ENCODE assay signal across 10 cellular contexts in genomic region chr6:16374796-16375195, GRCh38.
DNase-seq lines count a peak whose midpoint lies in the region; ATAC-seq lines count a peak whose summit lies in the region.
"Had no signal": no experiment of that assay in that cellular context is flagged by ENCODE, and none has a peak within 500 bp of the region (broad histone marks: within the 10 kb centered on the region; RNA-seq: fewer than 3 reads in every experiment).

No MANE protein-coding gene starts in this region.

- intact Hi-C loops in posterior cingulate gyrus (cut with DNase I): no loop called here

- ATAC-seq in GM18909 (IDR thresholded peaks at IDR 0.05; ENCODE audit: poor library complexity, unreplicated experiment): peak; percentile 82
- peak; percentile 81 for ATAC-seq in HG02642 (IDR thresholded peaks at IDR 0.05; ENCODE audit: poor library complexity, unreplicated experiment)
- ATAC-seq: natural killer cell had no signal

- DNase-seq in NAMALWA (ENCODE audit: low spot score) (peak; percentile 66), posterior cingulate gyrus (peak in 7 of 10 donors; percentile 13 to 90 (median 33)), NCI-H1930 (lab: John Stamatoyannopoulos, UW) (no peak), NCI-H345 treated with DMSO at 0.1 percent for 48 hours (lab: John Stamatoyannopoulos, UW; ENCODE audit: unreplicated experiment) (no peak), HT-29 (ENCODE audit: low spot score) (no peak)
- DNase-seq: natural killer cell, NCI-H774, stomach had no signal

Comparison
In these comparisons a context has a peak if more than half of its experiments do, and no peak if none do; other contexts are left out.
1. DNase-seq: peak in NAMALWA (single experiment) and posterior cingulate gyrus (7 of 10); none in NCI-H1930 (0 of 2), NCI-H345 treated with DMSO at 0.1 percent for 48 hours (single experiment) and HT-29 (single experiment).